4 cellular contexts compared by ENCODE assay signal in the genomic region with DNA sequence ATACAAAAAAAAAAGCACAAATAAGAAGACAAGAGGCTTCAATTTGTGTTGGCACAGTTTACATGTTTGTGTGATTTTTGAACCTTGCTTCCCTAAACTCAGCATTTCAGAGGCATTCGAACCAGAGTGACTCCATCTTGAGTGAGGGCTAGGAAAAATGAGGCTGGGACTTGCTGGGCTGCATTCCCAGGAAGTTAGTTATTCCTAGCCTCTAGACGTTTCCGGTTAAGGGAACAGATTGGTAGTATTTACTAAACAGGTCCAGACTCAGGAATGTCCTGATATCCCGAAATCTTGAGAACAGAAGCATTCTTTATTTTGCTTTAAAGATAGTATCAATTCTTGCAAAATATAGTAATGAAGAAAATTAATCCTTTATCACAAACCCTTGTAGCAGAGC. TPM values are rescaled to one million over a fixed set of nuclear protein-coding genes. Genes with fewer than 3 reads are reported as not detected.
"Had no signal": no experiment of that assay in that cellular context is flagged by ENCODE, and none has a peak within 500 bp of the region (broad histone marks: within the 10 kb centered on the region; RNA-seq: fewer than 3 reads in every experiment).

No MANE protein-coding gene starts in this region.

- DNase-seq: GDM1, GF-D8 had no signal

- H3K4me3 ChIP-seq: GM12878 had no signal

- ATAC-seq: GM12878 had no signal

RNA-seq across cellular contexts. Expression of gene RIT2, which starts 46.7 kb away (rescaled TPM):
- total RNA-seq: G401, GM12878 had no signal
- polyA plus RNA-seq: GM12878 had no signal
